1 cellular context compared by ENCODE assay signal in genomic region chr19:45645631-45646344, GRCh38.
TF ChIP-seq lines count a peak whose summit lies in the region.

No MANE protein-coding gene starts in this region.

TF ChIP-seq in H1, 55 proteins besides CTCF, POLR2A, EP300 and RAD21:
- TF ChIP-seq, protein P1, sequence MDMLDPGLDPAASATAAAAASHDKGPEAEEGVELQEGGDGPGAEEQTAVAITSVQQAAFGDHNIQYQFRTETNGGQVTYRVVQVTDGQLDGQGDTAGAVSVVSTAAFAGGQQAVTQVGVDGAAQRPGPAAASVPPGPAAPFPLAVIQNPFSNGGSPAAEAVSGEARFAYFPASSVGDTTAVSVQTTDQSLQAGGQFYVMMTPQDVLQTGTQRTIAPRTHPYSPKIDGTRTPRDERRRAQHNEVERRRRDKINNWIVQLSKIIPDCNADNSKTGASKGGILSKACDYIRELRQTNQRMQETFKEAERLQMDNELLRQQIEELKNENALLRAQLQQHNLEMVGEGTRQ (IDR thresholded peaks at IDR 0.05; ENCODE audit: low read length) = no peak
- TF ChIP-seq SUZ12 (IDR thresholded peaks at IDR 0.05; ENCODE audit: low read length) (no peak), CTBP2 (IDR thresholded peaks at IDR 0.05; ENCODE audit: borderline replicate concordance, insufficient read depth, insufficient read length, low read length) (peak; percentile 59), CBX8 (IDR thresholded peaks at IDR 0.05; ENCODE audit: borderline replicate concordance, low read depth, low read length) (no peak), CHD1 (IDR thresholded peaks at IDR 0.05; ENCODE audit: low read depth, low read length) (no peak), SIN3A (conservative IDR thresholded peaks at IDR 0.05 in 1 of 2, IDR thresholded peaks at IDR 0.05 in 1 of 2; ENCODE audit: low read depth in 1 of 2, low read length in 2 of 2) (peak; percentile 1 to 71; a peak in 1 of 4 replicates), SP2 (IDR thresholded peaks at IDR 0.05; ENCODE audit: low read length) (peak; percentile 56; the same call in 1 of the 2 replicates), TAF1 (IDR thresholded peaks at IDR 0.05; ENCODE audit: low read depth, low read length) (peak; percentile 43; the same call in 1 of the 2 replicates), ATF3 (IDR thresholded peaks at IDR 0.05; ENCODE audit: insufficient read depth, low read depth, low read length) (no peak), RNF2 (IDR thresholded peaks at IDR 0.05; ENCODE audit: borderline replicate concordance, low read depth, low read length, missing control alignments, poor library complexity, severe bottlenecking) (no peak), POU5F1 (IDR thresholded peaks at IDR 0.05; ENCODE audit: low read depth, low read length) (0 out of 2 replicates have a peak, but pooled peaks have one; percentile 18), SRF (IDR thresholded peaks at IDR 0.05; ENCODE audit: low read depth, low read length) (0 out of 2 replicates have a peak, but pooled peaks have one; percentile 47), TAF7 (optimal IDR thresholded peaks at IDR 0.05; ENCODE audit: borderline replicate concordance, low read depth, low read length) (no peak), E2F6 (IDR thresholded peaks at IDR 0.05) (peak; percentile 75; the same call in 1 of the 2 replicates), TCF12 (IDR thresholded peaks at IDR 0.05; ENCODE audit: low read depth, low read length) (no peak), YY1 (IDR thresholded peaks at IDR 0.05; ENCODE audit: low read depth, low read length) (peak; percentile 75), CHD2 (IDR thresholded peaks at IDR 0.05; ENCODE audit: low read length) (peak; percentile 80), BACH1 (IDR thresholded peaks at IDR 0.05; ENCODE audit: low read length) (no peak), KDM5A (IDR thresholded peaks at IDR 0.05; ENCODE audit: low read length) (no peak), BCL11A (IDR thresholded peaks at IDR 0.05; ENCODE audit: low read depth in 2 of 2, low read length in 2 of 2) (no peak), NANOG (IDR thresholded peaks at IDR 0.05; ENCODE audit: insufficient read depth, low read depth, low read length, poor library complexity, severe bottlenecking) (no peak), TBP (IDR thresholded peaks at IDR 0.05; ENCODE audit: low read depth, low read length) (no peak), SP1 (IDR thresholded peaks at IDR 0.05; ENCODE audit: low read depth, low read length) (peak; percentile 99), SP4 (IDR thresholded peaks at IDR 0.05; ENCODE audit: low read length) (peak; percentile 65), NRF1 (IDR thresholded peaks at IDR 0.05; ENCODE audit: low read depth, low read length) (no peak), SIRT6 (IDR thresholded peaks at IDR 0.05; ENCODE audit: low read length) (no peak), CHD7 (IDR thresholded peaks at IDR 0.05; ENCODE audit: insufficient replicate concordance, low read length) (no peak), GABPA (IDR thresholded peaks at IDR 0.05; ENCODE audit: borderline replicate concordance, insufficient read depth, low read length) (0 out of 2 replicates have a peak, but pooled peaks have one; percentile 52), KDM1A (IDR thresholded peaks at IDR 0.05; ENCODE audit: borderline replicate concordance, low read length) (peak; percentile 100), BRCA1 (IDR thresholded peaks at IDR 0.05; ENCODE audit: low read depth, low read length) (no peak), CBX5 (IDR thresholded peaks at IDR 0.05; ENCODE audit: low read depth, low read length) (no peak), MAFK (IDR thresholded peaks at IDR 0.05; ENCODE audit: low read depth, low read length) (no peak), POLR2AphosphoS5 (IDR thresholded peaks at IDR 0.05; ENCODE audit: low read depth, low read length) (no peak), PHF8 (conservative IDR thresholded peaks at IDR 0.05; ENCODE audit: low read depth, low read length) (0 out of 2 replicates have a peak, but pooled peaks have one; percentile 21), RBBP5 (IDR thresholded peaks at IDR 0.05; ENCODE audit: borderline replicate concordance, low read depth, low read length) (no peak), TEAD4 (IDR thresholded peaks at IDR 0.05; ENCODE audit: low read depth, low read length) (no peak), ASH2L (IDR thresholded peaks at IDR 0.05; ENCODE audit: low read length) (no peak), CREB1 (IDR thresholded peaks at IDR 0.05) (peak; percentile 63; the same call in 1 of the 2 replicates), ZNF274 (IDR thresholded peaks at IDR 0.05; ENCODE audit: borderline replicate concordance, extremely low read depth, low read length) (no peak), RFX5 (IDR thresholded peaks at IDR 0.05; ENCODE audit: borderline replicate concordance, low read depth, low read length) (peak; percentile 64; the same call in 1 of the 2 replicates), EGR1 (IDR thresholded peaks at IDR 0.05; ENCODE audit: borderline replicate concordance, low read depth, low read length) (peak; percentile 92), EZH2 (IDR thresholded peaks at IDR 0.05; ENCODE audit: low read depth, low read length, severe bottlenecking) (no peak), JUND (IDR thresholded peaks at IDR 0.05; ENCODE audit: low read length) (peak; percentile 55; the same call in 1 of the 2 replicates), HDAC2 (IDR thresholded peaks at IDR 0.05; ENCODE audit: borderline replicate concordance in 1 of 2, low read depth in 2 of 2, low read length in 2 of 2) (peak in 1 of 2 experiments; percentile 99; a peak in 2 of 4 replicates), CEBPB (IDR thresholded peaks at IDR 0.05; ENCODE audit: low read depth, low read length) (peak; percentile 5; the same call in 1 of the 2 replicates), FOSL1 (IDR thresholded peaks at IDR 0.05; ENCODE audit: insufficient read depth, low read depth, low read length) (no peak), HDAC6 (IDR thresholded peaks at IDR 0.05; ENCODE audit: low read depth, low read length) (no peak), SIX5 (IDR thresholded peaks at IDR 0.05; ENCODE audit: low read depth, low read length) (no peak), JUN (IDR thresholded peaks at IDR 0.05; ENCODE audit: low read depth, low read length) (0 out of 2 replicates have a peak, but pooled peaks have one; percentile 45), RXRA (IDR thresholded peaks at IDR 0.05; ENCODE audit: insufficient read depth, low read depth, low read length) (no peak), SAP30 (IDR thresholded peaks at IDR 0.05; ENCODE audit: insufficient read depth, insufficient replicate concordance, low read length) (no peak), GTF2F1 (IDR thresholded peaks at IDR 0.05; ENCODE audit: borderline replicate concordance, low read depth, low read length) (no peak), KDM4A (IDR thresholded peaks at IDR 0.05; ENCODE audit: low read depth, low read length, severe bottlenecking) (no peak)
- TF ChIP-seq, protein P2, sequence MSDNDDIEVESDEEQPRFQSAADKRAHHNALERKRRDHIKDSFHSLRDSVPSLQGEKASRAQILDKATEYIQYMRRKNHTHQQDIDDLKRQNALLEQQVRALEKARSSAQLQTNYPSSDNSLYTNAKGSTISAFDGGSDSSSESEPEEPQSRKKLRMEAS (IDR thresholded peaks at IDR 0.05) = peak; percentile 88
- TF ChIP-seq, protein P3, sequence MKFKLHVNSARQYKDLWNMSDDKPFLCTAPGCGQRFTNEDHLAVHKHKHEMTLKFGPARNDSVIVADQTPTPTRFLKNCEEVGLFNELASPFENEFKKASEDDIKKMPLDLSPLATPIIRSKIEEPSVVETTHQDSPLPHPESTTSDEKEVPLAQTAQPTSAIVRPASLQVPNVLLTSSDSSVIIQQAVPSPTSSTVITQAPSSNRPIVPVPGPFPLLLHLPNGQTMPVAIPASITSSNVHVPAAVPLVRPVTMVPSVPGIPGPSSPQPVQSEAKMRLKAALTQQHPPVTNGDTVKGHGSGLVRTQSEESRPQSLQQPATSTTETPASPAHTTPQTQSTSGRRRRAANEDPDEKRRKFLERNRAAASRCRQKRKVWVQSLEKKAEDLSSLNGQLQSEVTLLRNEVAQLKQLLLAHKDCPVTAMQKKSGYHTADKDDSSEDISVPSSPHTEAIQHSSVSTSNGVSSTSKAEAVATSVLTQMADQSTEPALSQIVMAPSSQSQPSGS (IDR thresholded peaks at IDR 0.05; ENCODE audit: low read length) = peak; percentile 68; the same call in 1 of the 2 replicates
